In the genomic region with DNA sequence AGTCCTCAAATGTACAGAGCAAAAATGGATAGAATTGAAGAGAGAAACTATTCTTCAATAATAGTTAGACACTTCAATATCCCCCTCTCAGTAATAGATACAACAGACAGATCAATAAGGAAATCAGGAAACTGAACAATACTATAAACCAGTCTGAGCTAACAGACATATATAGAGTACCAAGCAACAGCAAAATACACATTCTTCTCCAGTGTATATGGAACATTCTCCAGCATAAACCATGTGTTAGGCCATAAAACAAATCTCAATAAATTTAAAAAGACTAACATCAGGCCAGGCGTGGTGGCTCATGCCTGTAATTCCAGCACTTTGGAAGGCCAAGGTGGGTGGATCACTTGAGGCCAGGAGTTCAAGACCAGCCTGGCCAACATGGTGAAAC, we compare ENCODE assay signal across 5 cellular contexts.
"Had no signal": no experiment of that assay in that cellular context is flagged by ENCODE, and none has a peak within 500 bp of the region (broad histone marks: within the 10 kb centered on the region; RNA-seq: fewer than 3 reads in every experiment).

No MANE protein-coding gene starts in this region.

- H3K4me3 ChIP-seq: K562 had no signal

- DNase-seq: IMR-90, KBM-7, KG1 had no signal

- ATAC-seq: HepG2, K562 had no signal
